ENCODE assay signal across 23 cellular contexts in genomic region chr18:14936313-14936712, GRCh38.
DNase-seq lines count a peak whose midpoint lies in the region; ATAC-seq and TF ChIP-seq lines count a peak whose summit lies in the region.
"Had no signal": no experiment of that assay in that cellular context is flagged by ENCODE, and none has a peak within 500 bp of the region (broad histone marks: within the 10 kb centered on the region; RNA-seq: fewer than 3 reads in every experiment).

No MANE protein-coding gene starts in this region.

- ATAC-seq in GM18867 (IDR thresholded peaks at IDR 0.05; ENCODE audit: unreplicated experiment) (no peak), GM18498 (IDR thresholded peaks at IDR 0.05; ENCODE audit: unreplicated experiment) (no peak)
- ATAC-seq: A549, GM12878, HepG2 had no signal

- H3K27ac ChIP-seq in C4-2B (peak overlapping the region; percentile 14; the same call in 1 of the 2 replicates), Peyer's patch (peak overlapping the region in 3 of 4 donors; percentile 49 to 94 (median 72)), esophagus muscularis mucosa (replicated peaks in 1 of 4) (no peak overlapping the region), rectal smooth muscle tissue (ENCODE audit: low read depth, low read length) (no peak overlapping the region), uterus (no peak overlapping the region)
- H3K27ac ChIP-seq: A549; BLaER1 treated with 17β-estradiol and CSF1 and Interleukin-3, amounts not matched to agents 10 nM and 100 nM; SJSA1 had no signal

- H3K9me3 ChIP-seq in Peyer's patch (no peaks in the 10 kb centered on the region), esophagus muscularis mucosa (no peaks in the 10 kb centered on the region), uterus (no peaks in the 10 kb centered on the region)
- H3K9me3 ChIP-seq: A549; BLaER1 treated with 17β-estradiol and CSF1 and Interleukin-3, amounts not matched to agents 10 nM and 100 nM; SJSA1 had no signal

- DNase-seq in Peyer's patch (peak in 2 of 3 donors; percentile 86 to 87), esophagus muscularis mucosa (ENCODE audit: extremely low spot score) (peak; percentile 62), uterus (no peak)
- DNase-seq in stimulated activated CD4-positive, alpha-beta T cell treated with anti-CD3 and anti-CD28 coated beads, Interleukin-1b, Interleukin-23, amount 100 ng/mL, for 48 hours: no peak
- DNase-seq: AML-193; CD4-positive, alpha-beta memory T cell; COR-L47; Karpas-422; NCI-H1092; NCI-H1417 treated with DMSO at 0.1 percent for 48 hours; NCI-H1694 treated with DMSO at 0.1 percent for 48 hours; NCI-H2081; NCI-H2227 treated with DMSO at 0.1 percent for 48 hours; NCI-H69 had no signal

- no peak for TF ChIP-seq EP300 in esophagus muscularis mucosa (IDR thresholded peaks at IDR 0.05)

- WGBS in esophagus muscularis mucosa: 66% methylated on average over 4 of the region's 4 CpGs

- intact Hi-C loops in esophagus muscularis mucosa (cut with DNase I) (no loop called here), uterus (cut with DNase I; ENCODE audit: low total_unique reads) (no loop called here)

- H3K27me3 ChIP-seq in Peyer's patch (no peaks in the 10 kb centered on the region), esophagus muscularis mucosa (peaks cover 0 to 8% (median 0%) of the 10 kb centered on the region in 4 donors), rectal smooth muscle tissue (ENCODE audit: control insufficient read depth, insufficient read depth, low read length) (no peaks in the 10 kb centered on the region), uterus (no peaks in the 10 kb centered on the region)
- H3K27me3 ChIP-seq: BLaER1 treated with 17β-estradiol and CSF1 and Interleukin-3, amounts not matched to agents 10 nM and 100 nM; SJSA1 had no signal

- H3K4me1 ChIP-seq in Peyer's patch: peaks cover 0 to 34% (median 0%) of the 10 kb centered on the region in 4 donors
- H3K4me1 ChIP-seq in esophagus muscularis mucosa: no peaks in the 10 kb centered on the region
- H3K4me1 ChIP-seq in rectal smooth muscle tissue (ENCODE audit: control insufficient read depth, insufficient read depth, low read length): no peaks in the 10 kb centered on the region
- no peaks in the 10 kb centered on the region for H3K4me1 ChIP-seq in uterus
- H3K4me1 ChIP-seq: A549, SJSA1 had no signal

- H3K36me3 ChIP-seq in Peyer's patch: no peaks in the 10 kb centered on the region
- no peaks in the 10 kb centered on the region for H3K36me3 ChIP-seq in esophagus muscularis mucosa
- no peaks in the 10 kb centered on the region for H3K36me3 ChIP-seq in rectal smooth muscle tissue (ENCODE audit: control insufficient read depth, insufficient read depth, low read length)
- no peaks in the 10 kb centered on the region for H3K36me3 ChIP-seq in uterus
- H3K36me3 ChIP-seq: BLaER1 treated with 17β-estradiol and CSF1 and Interleukin-3, amounts not matched to agents 10 nM and 100 nM; SJSA1 had no signal

- TF ChIP-seq CTCF in C4-2B (conservative IDR thresholded peaks at IDR 0.05) (no peak), Peyer's patch (IDR thresholded peaks at IDR 0.05) (no peak), esophagus muscularis mucosa (IDR thresholded peaks at IDR 0.05) (no peak), uterus (IDR thresholded peaks at IDR 0.05) (no peak)

- peak; percentile 32 to 81 for TF ChIP-seq POLR2A in Peyer's patch (IDR thresholded peaks at IDR 0.05)
- TF ChIP-seq POLR2A in esophagus muscularis mucosa (IDR thresholded peaks at IDR 0.05; ENCODE audit: low read depth): no peak
- TF ChIP-seq POLR2A in uterus (IDR thresholded peaks at IDR 0.05): no peak

- H3K9ac ChIP-seq in rectal smooth muscle tissue (ENCODE audit: low read length): no peak overlapping the region
- H3K9ac ChIP-seq: BLaER1 treated with 17β-estradiol and CSF1 and Interleukin-3, amounts not matched to agents 10 nM and 100 nM had no signal

- peak overlapping the region in 1 of 4 donors; percentile 38 for H3K4me3 ChIP-seq in Peyer's patch
- H3K4me3 ChIP-seq in esophagus muscularis mucosa: no peak overlapping the region
- peak overlapping the region; percentile 23 for H3K4me3 ChIP-seq in rectal smooth muscle tissue (ENCODE audit: low read length)
- H3K4me3 ChIP-seq in uterus: no peak overlapping the region
- H3K4me3 ChIP-seq: A549; BLaER1 treated with 17β-estradiol and CSF1 and Interleukin-3, amounts not matched to agents 10 nM and 100 nM; GM12878; SJSA1 had no signal

Comparison
In these comparisons a context has a peak if more than half of its experiments do, and no peak if none do; other contexts are left out.
1. H3K27ac ChIP-seq: peak in C4-2B (single experiment) and Peyer's patch (3 of 4); none in esophagus muscularis mucosa (0 of 4), rectal smooth muscle tissue (single experiment) and uterus (0 of 2).
2. DNase-seq: peak in Peyer's patch (2 of 3) and esophagus muscularis mucosa (single experiment); none in stimulated activated CD4-positive, alpha-beta T cell treated with anti-CD3 and anti-CD28 coated beads, Interleukin-1b, Interleukin-23, amount 100 ng/mL, for 48 hours (single experiment) and uterus (0 of 2).
3. POLR2A ChIP-seq: peak in Peyer's patch (2 of 2); none in esophagus muscularis mucosa (single experiment) and uterus (0 of 2).